Comparison of ENCODE assay signal across 6 cellular contexts in genomic region chr16:35685085-35685484, GRCh38.
"Had no signal": no experiment of that assay in that cellular context is flagged by ENCODE, and none has a peak within 500 bp of the region (broad histone marks: within the 10 kb centered on the region; RNA-seq: fewer than 3 reads in every experiment).

No MANE protein-coding gene starts in this region.

- H3K27ac ChIP-seq: HL-60 had no signal

- DNase-seq: IMR-90, KBM-7 had no signal

- H3K27me3 Mint-ChIP-seq: IgD-negative memory B cell had no signal

- H3K4me3 ChIP-seq: K562 had no signal

- H3K4me3 Mint-ChIP-seq: IgD-negative memory B cell had no signal

- ATAC-seq: HepG2, K562 had no signal

- H3K4me1 Mint-ChIP-seq: IgD-negative memory B cell had no signal

- H3K27ac Mint-ChIP-seq: IgD-negative memory B cell had no signal

- H3K36me3 Mint-ChIP-seq: IgD-negative memory B cell had no signal
